In genomic region chr1:221696740-221697461, GRCh38 we compare ENCODE assay signal across 17 cellular contexts. TPM values are rescaled to one million over a fixed set of nuclear protein-coding genes. Genes with fewer than 3 reads are reported as not detected.
DNase-seq lines count a peak whose midpoint lies in the region; ATAC-seq lines count a peak whose summit lies in the region.
"Had no signal": no experiment of that assay in that cellular context is flagged by ENCODE, and none has a peak within 500 bp of the region (broad histone marks: within the 10 kb centered on the region; RNA-seq: fewer than 3 reads in every experiment).

No MANE protein-coding gene starts in this region.

- no peak for ATAC-seq in HG02763 (IDR thresholded peaks at IDR 0.05; ENCODE audit: unreplicated experiment)
- ATAC-seq: GM23338, T-cell had no signal

- peak; percentile 34 for DNase-seq in SIG-M5 treated with dmso at 0.1 percent for 504 hours (lab: John Stamatoyannopoulos, UW; ENCODE audit: unreplicated experiment)
- no peak for DNase-seq in SIG-M5 (lab: John Stamatoyannopoulos, UW)
- DNase-seq in MV-4-11 (lab: John Stamatoyannopoulos, UW), result peak; percentile 63
- DNase-seq in SK-N-DZ (ENCODE audit: low spot score), result peak; percentile 11
- DNase-seq in activated CD8-positive, alpha-beta memory T cell treated with anti-CD3 and anti-CD28 coated beads, Interleukin-2, amount 50 U/mL, for 48 hours, result no peak
- DNase-seq in T1000 (lab: John Stamatoyannopoulos, UW), result no peak
- DNase-seq: KG1; MM.1S; NCI-H1105 treated with DMSO at 0.1 percent for 48 hours; NCI-H2029; NCI-H446; NCI-H524 treated with DMSO at 0.1 percent for 48 hours; NCI-H774; NK-92 treated with Interleukin-12 subunit alpha and Interleukin-12 subunit beta, amount 100 ng/mL, for 24 hours; T-cell had no signal

RNA-seq across cellular contexts. Expression of gene DUSP10, which starts 45.0 kb away (rescaled TPM):
- 1.9 and 2.7 TPM in 2 replicates for polyA plus RNA-seq in SK-N-DZ (2014; cell fraction: cytosol; rRNA removed)
- 1.8 and 2.9 TPM in 2 replicates for polyA plus RNA-seq in SK-N-DZ (2014; cell fraction: nucleus; rRNA removed)

Comparison
In these comparisons a context has a peak if more than half of its experiments do, and no peak if none do; other contexts are left out.
1. DNase-seq: peak in SIG-M5 treated with dmso at 0.1 percent for 504 hours (single experiment), MV-4-11 (single experiment) and SK-N-DZ (single experiment); none in SIG-M5 (single experiment), activated CD8-positive, alpha-beta memory T cell treated with anti-CD3 and anti-CD28 coated beads, Interleukin-2, amount 50 U/mL, for 48 hours (single experiment) and T1000 (single experiment).